In genomic region chr15:66935688-66936087, GRCh38 we compare ENCODE assay signal across 19 cellular contexts.
DNase-seq lines count a peak whose midpoint lies in the region; ATAC-seq, FAIRE-seq and TF ChIP-seq lines count a peak whose summit lies in the region.
"Had no signal": no experiment of that assay in that cellular context is flagged by ENCODE, and none has a peak within 500 bp of the region (broad histone marks: within the 10 kb centered on the region; RNA-seq: fewer than 3 reads in every experiment).

No MANE protein-coding gene starts in this region.

- H3K4me2 ChIP-seq in astrocyte (ENCODE audit: low read length), result peak overlapping the region; percentile 66

- H3K9me3 ChIP-seq in heart left ventricle (peaks cover 0 to 23% (median 6%) of the 10 kb centered on the region in 12 donors), astrocyte (ENCODE audit: insufficient read depth, low read depth, low read length) (peaks cover 6% of the 10 kb centered on the region), upper lobe of right lung (no peaks in the 10 kb centered on the region)
- H3K9me3 ChIP-seq: transverse colon had no signal

- DNase-seq in heart left ventricle (no peak), left ventricle myocardium superior (no peak), astrocyte (ENCODE audit: low read depth) (no peak), myocyte (ENCODE audit: low read depth) (peak; percentile 54), upper lobe of right lung (no peak), NCI-H2196 (lab: John Stamatoyannopoulos, UW; ENCODE audit: unreplicated experiment) (no peak), ACHN (no peak)
- DNase-seq: activated CD8-positive, alpha-beta memory T cell treated with anti-CD3 and anti-CD28 coated beads, Interleukin-2, amount 50 U/mL, for 48 hours; activated naive CD8-positive, alpha-beta T cell treated with anti-CD3 and anti-CD28 coated beads for 36 hours; COR-L47; effector CD4-positive, alpha-beta T cell; GDM1; NCI-H1048; NK-92 treated with Interleukin-12 subunit alpha and Interleukin-12 subunit beta, amount 100 ng/mL, for 24 hours; stimulated activated CD4-positive, alpha-beta T cell treated with anti-CD3 and anti-CD28 coated beads, Interleukin-4, amount 100 ng/mL, for 1 hour; stimulated activated CD8-positive, alpha-beta memory T cell treated with anti-CD3 and anti-CD28 coated beads, Interleukin-4, amount 100 ng/mL, for 48 hours; transverse colon had no signal

- no peaks in the 10 kb centered on the region for H3K79me2 ChIP-seq in astrocyte (ENCODE audit: insufficient read depth, low read length)

- ATAC-seq in heart left ventricle, result peak in 1 of 4 donors; percentile 20
- ATAC-seq in left ventricle myocardium superior, result no peak
- ATAC-seq in upper lobe of right lung, result no peak
- no peak for ATAC-seq in HG02759 (IDR thresholded peaks at IDR 0.05; ENCODE audit: unreplicated experiment)

- no peak overlapping the region for H3K9ac ChIP-seq in astrocyte (ENCODE audit: low read length)

- intact Hi-C loops in heart left ventricle (cut with DNase I), result no loop called here
- intact Hi-C loops in left ventricle myocardium superior (cut with micrococcal nuclease), result no loop called here
- intact Hi-C loops in upper lobe of right lung (cut with DNase I), result no loop called here

- H3K4me3 Mint-ChIP-seq in astrocyte (ENCODE audit: unreplicated experiment), result no peak overlapping the region
- H3K4me3 Mint-ChIP-seq: activated naive CD8-positive, alpha-beta T cell treated with anti-CD3 and anti-CD28 coated beads for 36 hours; neural crest cell had no signal

- H3K27me3 ChIP-seq in heart left ventricle (no peaks in the 10 kb centered on the region), astrocyte (ENCODE audit: insufficient read depth, low read length) (no peaks in the 10 kb centered on the region), upper lobe of right lung (no peaks in the 10 kb centered on the region)
- H3K27me3 ChIP-seq: transverse colon had no signal

- no peaks in the 10 kb centered on the region for H4K20me1 ChIP-seq in astrocyte (ENCODE audit: insufficient read depth, low read length)

- no peak for TF ChIP-seq POLR2A in heart left ventricle (IDR thresholded peaks at IDR 0.05)

- peak overlapping the region in 11 of 12 donors; percentile 47 to 81 (median 67) for H3K27ac ChIP-seq in heart left ventricle
- no peak overlapping the region for H3K27ac ChIP-seq in astrocyte (ENCODE audit: low read depth, low read length)
- H3K27ac ChIP-seq in upper lobe of right lung, result no peak overlapping the region

- H3K36me3 ChIP-seq in heart left ventricle (no peaks in the 10 kb centered on the region), astrocyte (ENCODE audit: insufficient read depth, low read length) (no peaks in the 10 kb centered on the region), upper lobe of right lung (no peaks in the 10 kb centered on the region)
- H3K36me3 ChIP-seq: transverse colon had no signal

- WGBS in heart left ventricle, 4 donors, result 62 to 69% (median 64%) methylated on average over 7 of the region's 7 CpGs

- H3K4me3 ChIP-seq in heart left ventricle, result peak overlapping the region in 8 of 12 donors; percentile 15 to 54 (median 42)
- H3K4me3 ChIP-seq in astrocyte (ENCODE audit: insufficient read depth, low read depth, low read length), result no peak overlapping the region
- peak overlapping the region; percentile 42 for H3K4me3 ChIP-seq in upper lobe of right lung

- peaks cover 0 to 37% (median 23%) of the 10 kb centered on the region in 12 donors for H3K4me1 ChIP-seq in heart left ventricle
- H3K4me1 ChIP-seq in astrocyte (ENCODE audit: insufficient read depth, low read length), result peaks cover 16% of the 10 kb centered on the region
- H3K4me1 ChIP-seq in upper lobe of right lung, result peaks cover 20% of the 10 kb centered on the region

- peaks cover 10% of the 10 kb centered on the region for H3K9me3 Mint-ChIP-seq in astrocyte (ENCODE audit: unreplicated experiment)

- TF ChIP-seq CTCF in heart left ventricle (IDR thresholded peaks at IDR 0.05) (no peak), astrocyte (IDR thresholded peaks at IDR 0.05; ENCODE audit: insufficient read depth, low read depth, low read length) (no peak), upper lobe of right lung (IDR thresholded peaks at IDR 0.05) (no peak)

- H3K36me3 Mint-ChIP-seq in astrocyte (ENCODE audit: low read depth, unreplicated experiment), result no peaks in the 10 kb centered on the region
- H3K36me3 Mint-ChIP-seq: activated naive CD8-positive, alpha-beta T cell treated with anti-CD3 and anti-CD28 coated beads for 36 hours had no signal

- H2AFZ ChIP-seq in astrocyte (ENCODE audit: low read depth, low read length), result no peak overlapping the region

- H3K27me3 Mint-ChIP-seq in astrocyte (ENCODE audit: low read depth, unreplicated experiment), result peaks cover 3% of the 10 kb centered on the region

- in situ Hi-C loops in ACHN (cut with HindIII; ENCODE audit: low pct_ligation_motif_present, low pct_unique_long_range_greater_than_20kb, low sequenced_read_pairs), result no loop called here

- no peak overlapping the region for H3K27ac Mint-ChIP-seq in astrocyte (ENCODE audit: unreplicated experiment)
- H3K27ac Mint-ChIP-seq: activated naive CD8-positive, alpha-beta T cell treated with anti-CD3 and anti-CD28 coated beads for 36 hours had no signal

- peaks cover 27% of the 10 kb centered on the region for H3K4me1 Mint-ChIP-seq in astrocyte (ENCODE audit: low read depth, unreplicated experiment)

- FAIRE-seq in astrocyte (lab: Jason Lieb, UNC), result no peak

Comparison
In these comparisons a context has a peak if more than half of its experiments do, and no peak if none do; other contexts are left out.
1. H3K27ac ChIP-seq: peak in heart left ventricle (11 of 12); none in astrocyte (single experiment) and upper lobe of right lung (single experiment).